ENCODE assay signal across 1 cellular context in the genomic region with DNA sequence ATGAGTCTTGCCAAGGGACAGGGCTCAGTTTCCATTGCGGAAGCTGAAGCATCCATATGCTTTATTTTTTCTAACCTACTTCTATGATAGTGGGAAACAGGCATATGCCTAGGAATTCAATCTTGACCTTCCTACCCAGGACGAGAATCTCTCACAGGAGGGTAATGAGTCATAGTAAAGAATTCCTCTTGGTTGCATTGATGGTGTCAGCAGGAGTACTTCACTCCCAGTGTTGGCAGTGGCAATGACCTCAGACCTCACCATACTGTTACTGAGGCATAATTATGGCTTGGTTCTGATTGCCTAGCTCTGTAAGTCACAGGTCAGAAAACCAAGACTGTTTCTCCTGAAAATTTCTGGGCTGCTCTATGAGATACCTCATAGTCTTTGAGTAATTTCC.
TF ChIP-seq lines count a peak whose summit lies in the region.

No MANE protein-coding gene starts in this region.

TF ChIP-seq in A549, 52 proteins besides CTCF, POLR2A, EP300 and RAD21 (continued from another document):
- TF ChIP-seq RFX5 (IDR thresholded peaks at IDR 0.05) (no peak), POLR2AphosphoS2 (conservative IDR thresholded peaks at IDR 0.05; ENCODE audit: low read length) (no peak)
- TF ChIP-seq, protein P1, sequence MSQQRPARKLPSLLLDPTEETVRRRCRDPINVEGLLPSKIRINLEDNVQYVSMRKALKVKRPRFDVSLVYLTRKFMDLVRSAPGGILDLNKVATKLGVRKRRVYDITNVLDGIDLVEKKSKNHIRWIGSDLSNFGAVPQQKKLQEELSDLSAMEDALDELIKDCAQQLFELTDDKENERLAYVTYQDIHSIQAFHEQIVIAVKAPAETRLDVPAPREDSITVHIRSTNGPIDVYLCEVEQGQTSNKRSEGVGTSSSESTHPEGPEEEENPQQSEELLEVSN (IDR thresholded peaks at IDR 0.05; ENCODE audit: borderline replicate concordance, low read depth) = no peak
